In the genomic region with DNA sequence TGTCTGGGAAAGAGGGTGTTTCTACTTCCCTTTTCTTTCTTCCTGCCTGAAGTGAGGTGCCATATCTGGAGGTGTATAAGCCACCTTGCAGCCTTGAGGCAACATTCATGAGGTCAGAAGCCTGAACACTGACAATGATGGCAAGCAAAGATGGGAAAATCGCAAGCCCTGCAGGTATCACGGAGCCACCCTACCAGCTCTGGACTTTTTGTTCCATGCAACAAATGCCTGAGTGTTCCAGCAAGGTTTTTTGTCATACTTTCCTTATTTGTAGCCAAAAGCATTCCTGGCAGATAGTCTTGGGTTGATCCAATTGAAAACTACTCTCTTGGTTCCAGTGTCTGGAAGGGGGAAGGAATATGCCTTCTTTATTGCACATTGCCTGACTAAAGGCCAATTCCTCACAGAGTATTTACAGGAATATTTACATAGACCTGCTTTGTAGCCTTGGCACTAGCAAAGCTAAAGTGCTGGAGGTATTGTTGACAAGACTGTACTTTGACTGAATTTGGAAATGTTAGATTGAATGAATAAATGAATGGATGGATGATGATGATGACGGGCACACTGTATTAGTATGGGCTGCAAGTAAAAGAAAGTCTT, we compare ENCODE assay signal across 20 cellular contexts. TPM values are rescaled to one million over a fixed set of nuclear protein-coding genes. Genes with fewer than 3 reads are reported as not detected.
DNase-seq lines count a peak whose midpoint lies in the region; ATAC-seq and TF ChIP-seq lines count a peak whose summit lies in the region.
"Had no signal": no experiment of that assay in that cellular context is flagged by ENCODE, and none has a peak within 500 bp of the region (broad histone marks: within the 10 kb centered on the region; RNA-seq: fewer than 3 reads in every experiment).

No MANE protein-coding gene starts in this region.

- no peak for DNase-seq in IMR-90
- no peak for DNase-seq in coronary artery (ENCODE audit: low spot score)
- peak; percentile 5 for DNase-seq in osteocyte (ENCODE audit: extremely low spot score, unreplicated experiment)
- DNase-seq in aorta, result no peak
- no peak for DNase-seq in NCI-H524 (lab: John Stamatoyannopoulos, UW)
- DNase-seq in NCI-H2107 treated with DMSO at 0.1 percent for 48 hours (lab: John Stamatoyannopoulos, UW; ENCODE audit: unreplicated experiment), result no peak
- DNase-seq: AML-193; GDM1; GOT3; MM.1S; NCI-H1105; NCI-H2081 treated with DMSO at 0.1 percent for 48 hours; NCI-H748 treated with DMSO at 0.1 percent for 48 hours; NK-92 treated with Interleukin-12 subunit alpha and Interleukin-12 subunit beta, amount 100 ng/mL, for 24 hours; RPMI8226; SHP77 treated with DMSO at 0.1 percent for 48 hours; SK-N-SH had no signal

- H2AK9ac ChIP-seq in IMR-90 (replicated peaks; ENCODE audit: low read depth, low read length, poor library complexity), result no peak overlapping the region

- no peak overlapping the region; the same call in 1 of the 2 replicates for H3K4ac ChIP-seq in IMR-90 (ENCODE audit: low read depth, low read length)

- H3K27me3 Mint-ChIP-seq in osteocyte (ENCODE audit: unreplicated experiment), result no peaks in the 10 kb centered on the region

- no peaks in the 10 kb centered on the region for H4K20me1 ChIP-seq in IMR-90 (ENCODE audit: insufficient read depth, low read length)

- H3K4me3 Mint-ChIP-seq in osteocyte (ENCODE audit: unreplicated experiment), result no peak overlapping the region

- H2BK20ac ChIP-seq in IMR-90 (ENCODE audit: low read depth, low read length), result 0 out of 2 replicates have a peak overlapping the region, but pooled peaks have one; percentile 12

- TF ChIP-seq POLR2A in IMR-90 (IDR thresholded peaks at IDR 0.05; ENCODE audit: low read depth, low read length), result no peak

- H3K27ac ChIP-seq in IMR-90 (ENCODE audit: insufficient read depth, low read length), result no peak overlapping the region
- peak overlapping the region; percentile 64 to 84 for H3K27ac ChIP-seq in coronary artery
- peak overlapping the region; percentile 46 to 99 for H3K27ac ChIP-seq in aorta (ENCODE audit: low read depth in 1 of 2, low read length in 2 of 2)

- in situ Hi-C loops in IMR-90 (cut with MboI; ENCODE audit: low sequenced_read_pairs), result no loop called here

- no peak overlapping the region for H4K8ac ChIP-seq in IMR-90 (ENCODE audit: low read depth in 2 of 2, low read length in 2 of 2)

- H2AK5ac ChIP-seq in IMR-90 (ENCODE audit: low read depth, low read length), result peak overlapping the region; percentile 9; the same call in 1 of the 2 replicates

- H4K5ac ChIP-seq in IMR-90 (ENCODE audit: low read depth, low read length), result no peak overlapping the region

- H3K9ac ChIP-seq in IMR-90 (ENCODE audit: low read depth, low read length), result no peak overlapping the region
- H3K9ac ChIP-seq: SK-N-SH had no signal

- no peaks in the 10 kb centered on the region for H3K79me1 ChIP-seq in IMR-90 (ENCODE audit: low read depth in 1 of 2, low read length in 2 of 2)

- no peak overlapping the region for H3K56ac ChIP-seq in IMR-90 (ENCODE audit: extremely low read depth, insufficient read depth, low read length)

- no peaks in the 10 kb centered on the region for H3K36me3 Mint-ChIP-seq in osteocyte (ENCODE audit: unreplicated experiment)

- H3K27ac Mint-ChIP-seq in osteocyte (ENCODE audit: unreplicated experiment), result no peak overlapping the region

- no peak overlapping the region for H3K18ac ChIP-seq in IMR-90 (ENCODE audit: low read depth, low read length)

- no peak overlapping the region for H2BK15ac ChIP-seq in IMR-90 (ENCODE audit: low read depth, low read length)

- H3K4me1 Mint-ChIP-seq in osteocyte (ENCODE audit: unreplicated experiment), result peaks cover 44% of the 10 kb centered on the region

- no peaks in the 10 kb centered on the region; the same call in 1 of the 2 replicates for H3K9me3 ChIP-seq in IMR-90 (ENCODE audit: control insufficient read depth, insufficient read depth, low read length)
- H3K9me3 ChIP-seq in aorta (ENCODE audit: control insufficient read depth, low read length), result no peaks in the 10 kb centered on the region
- H3K9me3 ChIP-seq: SK-N-SH had no signal

- CTCF ChIA-PET in IMR-90 (lab: Yijun Ruan, JAX), result interaction anchor here (1.0 kb wide), 1 partner anchor 22 kb away, joined by 3 read pairs; no protein-coding TSS in a partner anchor

- no peak overlapping the region for H4K91ac ChIP-seq in IMR-90 (ENCODE audit: insufficient read depth, low read depth, low read length)

- 100% methylated on average over 2 of the region's 3 CpGs; no CpG with 5 or more reads in 1 of the 2 experiments for WGBS in IMR-90 (ENCODE audit: extremely low coverage in 2 of 2, insufficient read length in 1 of 2), 2 experiments
- 18 to 28% methylated on average over 3 of the region's 3 CpGs for WGBS in aorta, 2 donors

- no peak for TF ChIP-seq RAD21 in IMR-90 (IDR thresholded peaks at IDR 0.05; ENCODE audit: low read length)

- TF ChIP-seq CTCF in IMR-90 (conservative IDR thresholded peaks at IDR 0.05; ENCODE audit: low read depth, low read length) (no peak), coronary artery (IDR thresholded peaks at IDR 0.05) (no peak), osteocyte (IDR thresholded peaks at IDR 0.05) (no peak)

- H2BK5ac ChIP-seq in IMR-90 (ENCODE audit: low read depth, low read length, poor library complexity, severe bottlenecking), result no peak overlapping the region

- peaks cover 18% of the 10 kb centered on the region for H3K4me1 ChIP-seq in IMR-90 (ENCODE audit: control insufficient read depth, insufficient read depth, low read length)
- peaks cover 2 to 6% of the 10 kb centered on the region in 2 donors for H3K4me1 ChIP-seq in aorta (ENCODE audit: control insufficient read depth in 1 of 2, insufficient read depth in 2 of 2, low read length in 2 of 2)

- H3K9me3 Mint-ChIP-seq in osteocyte (ENCODE audit: unreplicated experiment), result no peaks in the 10 kb centered on the region

- dilution Hi-C loops in IMR-90 (cut with HindIII; ENCODE audit: low sequenced_read_pairs, unreplicated experiment), result no loop called here

- peaks cover 6% of the 10 kb centered on the region for H3K9me1 ChIP-seq in IMR-90 (ENCODE audit: insufficient read depth, low read length)

- no peak overlapping the region for H3K4me3 ChIP-seq in IMR-90 (ENCODE audit: insufficient read depth, low read depth, low read length)
- H3K4me3 ChIP-seq in coronary artery, result no peak overlapping the region
- no peak overlapping the region for H3K4me3 ChIP-seq in aorta (ENCODE audit: low read length in 2 of 2)

- H2AFZ ChIP-seq in IMR-90 (replicated peaks; ENCODE audit: low read length, poor library complexity), result no peak overlapping the region

- no peak for ATAC-seq in IMR-90 (ENCODE audit: low read depth)
- ATAC-seq in aorta (ENCODE audit: low FRiP score), result peak; percentile 3
- no peak for ATAC-seq in GM18519 (IDR thresholded peaks at IDR 0.05; ENCODE audit: low FRiP score, unreplicated experiment)

- no peak overlapping the region for H2BK120ac ChIP-seq in IMR-90 (ENCODE audit: low read depth, low read length)

- H3K14ac ChIP-seq in IMR-90 (replicated peaks; ENCODE audit: low read depth, low read length), result no peak overlapping the region

- no peak overlapping the region for H3K23ac ChIP-seq in IMR-90 (ENCODE audit: low read depth, low read length)

- no peak overlapping the region for H3K4me2 ChIP-seq in IMR-90 (ENCODE audit: low read depth, low read length)
- H3K4me2 ChIP-seq: SK-N-SH had no signal

- H3K27me3 ChIP-seq in IMR-90 (ENCODE audit: control insufficient read depth, insufficient read depth, low read length), result no peaks in the 10 kb centered on the region
- no peaks in the 10 kb centered on the region for H3K27me3 ChIP-seq in aorta (ENCODE audit: control insufficient read depth in 1 of 2, insufficient read depth in 2 of 2, low read length in 1 of 2)

- POLR2A ChIA-PET in IMR-90 (lab: Charles Lee; ENCODE audit: unreplicated experiment), result no interaction called here

- no peaks in the 10 kb centered on the region for H3K36me3 ChIP-seq in IMR-90 (ENCODE audit: control insufficient read depth, insufficient read depth, low read length)
- H3K36me3 ChIP-seq in aorta (ENCODE audit: control insufficient read depth in 1 of 2, insufficient read depth in 2 of 2, low read length in 1 of 2), result no peaks in the 10 kb centered on the region

- intact Hi-C loops in IMR-90 (cut with micrococcal nuclease), result no loop called here
- intact Hi-C loops in aorta (cut with DNase I), result loop anchor here in 1 of 2 donors (5.0 kb wide), 2 partner anchors 49 to 199 kb away; a partner anchor contains a TSS

- BruUV-seq in IMR-90 (replicated peaks; lab: Mats Ljungman, UMichigan), result no TSS peak

TF ChIP-seq in IMR-90, 13 proteins besides CTCF, POLR2A, EP300 and RAD21:
- TF ChIP-seq MAFK (IDR thresholded peaks at IDR 0.05; ENCODE audit: low read depth, low read length) (no peak), MAZ (IDR thresholded peaks at IDR 0.05; ENCODE audit: borderline replicate concordance, low read depth, low read length) (no peak), CHD1 (IDR thresholded peaks at IDR 0.05; ENCODE audit: low read depth, low read length) (no peak)
- TF ChIP-seq, protein P1, sequence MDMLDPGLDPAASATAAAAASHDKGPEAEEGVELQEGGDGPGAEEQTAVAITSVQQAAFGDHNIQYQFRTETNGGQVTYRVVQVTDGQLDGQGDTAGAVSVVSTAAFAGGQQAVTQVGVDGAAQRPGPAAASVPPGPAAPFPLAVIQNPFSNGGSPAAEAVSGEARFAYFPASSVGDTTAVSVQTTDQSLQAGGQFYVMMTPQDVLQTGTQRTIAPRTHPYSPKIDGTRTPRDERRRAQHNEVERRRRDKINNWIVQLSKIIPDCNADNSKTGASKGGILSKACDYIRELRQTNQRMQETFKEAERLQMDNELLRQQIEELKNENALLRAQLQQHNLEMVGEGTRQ (IDR thresholded peaks at IDR 0.05; ENCODE audit: low read depth, low read length), result no peak
TF ChIP-seq in IMR-90: peak in this region for 0.

RNA-seq across cellular contexts. Expression of a gene that starts 14.3 kb away (rescaled TPM):
- total RNA-seq in IMR-90 (2012; rRNA removed), result 0.28 and 0.36 TPM in 2 replicates
- polyA plus RNA-seq in IMR-90 (2012; rRNA removed), result 5.8 and 7.3 TPM in 2 replicates
- 10.8 and 29.1 TPM in 2 replicates for polyA plus RNA-seq in IMR-90 (2012; cell fraction: cytosol; rRNA removed)
- polyA plus RNA-seq in IMR-90 (2012; cell fraction: nucleus; rRNA removed; ENCODE audit: low replicate concordance), result 3.0 and 6.1 TPM in 2 replicates
- 3.4 and 4.5 TPM in 2 replicates for total RNA-seq in osteocyte
- total RNA-seq in aorta, result 100 to 1,000 TPM; 356 to 380 TPM
- 100 to 1,000 TPM; 108 to 315 TPM for polyA plus RNA-seq in aorta
- total RNA-seq: LHCN-M2, NCI-H460 had no signal

Comparison
In these comparisons a context has a peak if more than half of its experiments do, and no peak if none do; other contexts are left out.
1. RNA of a gene that starts 14.3 kb away (total RNA-seq): 356 to 380 TPM in aorta; 3.4 to 4.5 TPM in osteocyte and 0.28 to 0.36 TPM in IMR-90; every median in the first group is over 10 times any median in the second.